8 cellular contexts compared by ENCODE assay signal in the genomic region with DNA sequence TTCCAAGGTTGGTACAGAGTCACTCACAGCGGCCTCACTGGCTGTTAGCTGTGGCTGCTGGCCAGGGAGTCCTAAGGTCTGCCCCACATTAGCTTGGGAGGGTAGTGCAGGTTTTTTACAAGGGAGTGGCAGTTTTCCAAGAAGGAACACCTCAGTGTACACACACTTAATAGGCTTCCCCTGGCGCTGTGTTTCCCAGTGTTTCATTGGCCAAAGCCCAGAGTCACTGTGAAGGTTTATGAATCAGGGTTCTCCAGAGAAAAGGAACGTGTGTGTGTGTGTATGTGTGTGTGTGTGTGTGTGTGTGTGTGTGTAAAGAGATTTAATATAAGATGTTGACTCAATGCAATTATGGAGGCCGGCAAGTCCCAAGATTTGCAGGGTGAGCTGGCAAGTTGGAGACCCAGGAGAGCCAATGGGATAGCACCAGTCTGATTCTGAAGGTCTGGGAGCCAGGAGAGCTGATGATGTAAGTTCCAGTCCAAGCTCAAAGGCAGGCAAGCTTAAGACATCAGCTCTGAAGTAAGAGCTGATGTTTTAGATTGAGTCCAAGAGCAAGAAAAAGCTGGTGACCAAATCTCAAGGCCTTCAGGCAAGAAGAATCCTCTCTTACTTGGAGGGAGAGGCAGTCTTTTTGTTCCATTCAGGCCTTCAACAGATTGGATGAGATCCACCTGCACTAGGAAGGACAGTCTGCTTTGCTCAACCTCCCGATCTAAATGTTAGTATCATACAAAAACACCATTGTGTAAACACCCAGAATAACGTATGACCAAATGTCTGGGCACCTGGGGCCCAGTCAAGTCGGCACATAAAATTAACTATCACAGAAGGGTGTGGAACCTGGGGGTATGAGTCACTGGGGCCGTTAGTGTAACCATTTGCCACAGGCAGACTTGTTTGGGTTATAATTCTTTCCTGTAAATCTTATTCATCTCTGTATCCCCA.
DNase-seq lines count a peak whose midpoint lies in the region; ATAC-seq lines count a peak whose summit lies in the region.

No MANE protein-coding gene starts in this region.

- peak overlapping the region; percentile 73 to 91 for H2BK12ac ChIP-seq in mesenchymal stem cell (ENCODE audit: low read length in 2 of 2)

- no peaks in the 10 kb centered on the region for H3K36me3 ChIP-seq in CD4-positive, alpha-beta memory T cell (ENCODE audit: insufficient read depth, low read length)
- H3K36me3 ChIP-seq in mesenchymal stem cell (ENCODE audit: control insufficient read depth in 1 of 2, insufficient read depth in 2 of 2, low read depth in 1 of 2, low read length in 2 of 2), result no peaks in the 10 kb centered on the region

- no peak overlapping the region for H3K14ac ChIP-seq in mesenchymal stem cell (ENCODE audit: low read length in 2 of 2)

- H3K9ac ChIP-seq in mesenchymal stem cell (ENCODE audit: low read length), result peak overlapping the region; percentile 52

- H3K27ac ChIP-seq in CD4-positive, alpha-beta memory T cell (ENCODE audit: low read depth, low read length), result no peak overlapping the region
- peak overlapping the region; percentile 2 for H3K27ac ChIP-seq in mesenchymal stem cell (ENCODE audit: low read length, poor library complexity, severe bottlenecking)

- peak overlapping the region in 1 of 2 experiments; percentile 46 for H3K23ac ChIP-seq in mesenchymal stem cell (ENCODE audit: low read length in 2 of 2)

- no peaks in the 10 kb centered on the region for H3K9me3 ChIP-seq in CD4-positive, alpha-beta memory T cell (ENCODE audit: control insufficient read depth in 1 of 2, low read length in 2 of 2)
- H3K9me3 ChIP-seq in mesenchymal stem cell (ENCODE audit: control insufficient read depth, low read length), result no peaks in the 10 kb centered on the region

- ATAC-seq in activated naive CD4-positive, alpha-beta T cell treated with anti-CD3 and anti-CD28 coated beads, Interleukin-2, amount 50 U/mL, for 72 hours, result peak; percentile 84 to 87
- ATAC-seq in GM21528 (IDR thresholded peaks at IDR 0.05; ENCODE audit: low FRiP score, unreplicated experiment) (no peak), HG02970 (IDR thresholded peaks at IDR 0.05; ENCODE audit: low FRiP score, unreplicated experiment) (no peak), GM18870 (IDR thresholded peaks at IDR 0.05; ENCODE audit: unreplicated experiment) (no peak)

- no peak overlapping the region for H4K91ac ChIP-seq in mesenchymal stem cell (ENCODE audit: low read length)

- H2AFZ ChIP-seq in mesenchymal stem cell (ENCODE audit: low read depth, low read length), result no peak overlapping the region

- peak overlapping the region in 1 of 2 experiments; percentile 77 for H3K18ac ChIP-seq in mesenchymal stem cell (ENCODE audit: low read depth in 1 of 2, low read length in 2 of 2)

- peak in 1 of 5 donors; percentile 58 for DNase-seq in CD4-positive, alpha-beta memory T cell
- peak; percentile 43 for DNase-seq in NCI-H2029 treated with DMSO at 0.1 percent for 48 hours (lab: John Stamatoyannopoulos, UW)
- DNase-seq in activated naive CD4-positive, alpha-beta T cell treated with anti-CD3 and anti-CD28 coated beads, Interleukin-2, amount 50 U/mL, for 72 hours (ENCODE audit: low spot score in 2 of 2), result peak in 1 of 2 donors; percentile 70
- peak; percentile 88 for DNase-seq in mesenchymal stem cell
- DNase-seq in HuH-7.5 (ENCODE audit: low spot score), result no peak

- 49% methylated on average over 7 of the region's 8 CpGs for WGBS in mesenchymal stem cell

- peak overlapping the region; percentile 57 for H2AK5ac ChIP-seq in mesenchymal stem cell (ENCODE audit: low read length, severe bottlenecking)

- intact Hi-C loops in CD4-positive, alpha-beta memory T cell (cut with micrococcal nuclease), result loop anchor here (5.0 kb wide), 1 partner anchor 33 kb away; no protein-coding TSS in a partner anchor

- CTCF ChIA-PET in CD4-positive, alpha-beta memory T cell (lab: Charles Lee; ENCODE audit: partially characterized antibody), result interaction anchor here (0.5 kb wide), 1 partner anchor 864 kb away, joined by 3 read pairs; no protein-coding TSS in a partner anchor

- no peak overlapping the region for H3K4me3 ChIP-seq in CD4-positive, alpha-beta memory T cell (ENCODE audit: low read length in 2 of 2)
- no peak overlapping the region for H3K4me3 ChIP-seq in mesenchymal stem cell (ENCODE audit: insufficient read depth in 1 of 2, low read depth in 1 of 2, low read length in 2 of 2)

- peaks cover 41% of the 10 kb centered on the region for H3K4me1 ChIP-seq in CD4-positive, alpha-beta memory T cell (ENCODE audit: insufficient read depth, low read length)
- H3K4me1 ChIP-seq in mesenchymal stem cell (ENCODE audit: control insufficient read depth, insufficient read depth, low read depth, low read length), result peaks cover 6% of the 10 kb centered on the region

- POLR2A ChIA-PET in CD4-positive, alpha-beta memory T cell (lab: Charles Lee; ENCODE audit: partially characterized antibody), result no interaction called here

- H3K4me3 Mint-ChIP-seq in CD4-positive, alpha-beta memory T cell, result peak overlapping the region in 7 of 8 donors; percentile 22 to 76 (median 73)

- H3K4me1 Mint-ChIP-seq in CD4-positive, alpha-beta memory T cell, result peaks cover 51 to 85% (median 60%) of the 10 kb centered on the region in 4 donors

- H2BK5ac ChIP-seq in mesenchymal stem cell (ENCODE audit: low read depth, low read length, poor library complexity, severe bottlenecking), result no peak overlapping the region

- H3K79me1 ChIP-seq in mesenchymal stem cell (replicated peaks; ENCODE audit: low read length, poor library complexity, severe bottlenecking), result peaks cover 20% of the 10 kb centered on the region

- peak overlapping the region in 6 of 7 donors; percentile 30 to 81 (median 72) for H3K27ac Mint-ChIP-seq in CD4-positive, alpha-beta memory T cell
- peak overlapping the region; percentile 95 to 98 for H3K27ac Mint-ChIP-seq in activated naive CD4-positive, alpha-beta T cell treated with anti-CD3 and anti-CD28 coated beads, Interleukin-2, amount 50 U/mL, for 72 hours

- no peaks in the 10 kb centered on the region for H3K27me3 ChIP-seq in CD4-positive, alpha-beta memory T cell (ENCODE audit: insufficient read depth, low read length)
- H3K27me3 ChIP-seq in mesenchymal stem cell (ENCODE audit: control insufficient read depth in 1 of 2, insufficient read depth in 1 of 2, low read length in 2 of 2), result no peaks in the 10 kb centered on the region

- H3K9me3 Mint-ChIP-seq in CD4-positive, alpha-beta memory T cell, result no peaks in the 10 kb centered on the region
- H3K9me3 Mint-ChIP-seq in activated naive CD4-positive, alpha-beta T cell treated with anti-CD3 and anti-CD28 coated beads, Interleukin-2, amount 50 U/mL, for 72 hours, result no peaks in the 10 kb centered on the region

- H3K27me3 Mint-ChIP-seq in CD4-positive, alpha-beta memory T cell, result no peaks in the 10 kb centered on the region

- no peak overlapping the region for H3K4me2 ChIP-seq in mesenchymal stem cell (ENCODE audit: low read length, poor library complexity, severe bottlenecking)

- H4K8ac ChIP-seq in mesenchymal stem cell (ENCODE audit: low read length), result no peak overlapping the region

- H2BK120ac ChIP-seq in mesenchymal stem cell (ENCODE audit: low read depth, low read length), result no peak overlapping the region

- H3K36me3 Mint-ChIP-seq in CD4-positive, alpha-beta memory T cell, result peaks cover 3 to 11% of the 10 kb centered on the region in 2 donors
- H3K36me3 Mint-ChIP-seq in activated naive CD4-positive, alpha-beta T cell treated with anti-CD3 and anti-CD28 coated beads, Interleukin-2, amount 50 U/mL, for 72 hours, result peaks cover 6 to 26% of the 10 kb centered on the region in 2 donors

- peak overlapping the region; percentile 17 to 47 for H3K4ac ChIP-seq in mesenchymal stem cell (ENCODE audit: low read depth in 1 of 2, low read length in 2 of 2)

- no peak overlapping the region for H2BK15ac ChIP-seq in mesenchymal stem cell (ENCODE audit: low read depth, poor library complexity, severe bottlenecking)

Comparison
In these comparisons a context has a peak if more than half of its experiments do, and no peak if none do; other contexts are left out.
1. ATAC-seq: peak in activated naive CD4-positive, alpha-beta T cell treated with anti-CD3 and anti-CD28 coated beads, Interleukin-2, amount 50 U/mL, for 72 hours (2 of 2); none in GM21528 (single experiment), HG02970 (single experiment) and GM18870 (single experiment).